In genomic region chr12:15862840-15863239, GRCh38 we compare ENCODE assay signal across 23 cellular contexts.
"Had no signal": no experiment of that assay in that cellular context is flagged by ENCODE, and none has a peak within 500 bp of the region (broad histone marks: within the 10 kb centered on the region; RNA-seq: fewer than 3 reads in every experiment).

No MANE protein-coding gene starts in this region.

- DNase-seq: dorsolateral prefrontal cortex; effector CD4-positive, alpha-beta T cell; kidney; left ventricle myocardium inferior; lower lobe of right lung; naive B cell; stimulated activated CD4-positive, alpha-beta T cell treated with anti-CD3 and anti-CD28 coated beads, Interleukin-12 subunit alpha, Interleukin-12 subunit beta, amount 100 ng/mL, for 4 hours; stimulated activated CD4-positive, alpha-beta T cell treated with anti-CD3 and anti-CD28 coated beads, Interleukin-1b, Interleukin-23, amount 100 ng/mL, for 48 hours; stimulated activated CD4-positive, alpha-beta T cell treated with anti-CD3 and anti-CD28 coated beads, Interleukin-4, amount 100 ng/mL, for 1 hour; stimulated activated CD8-positive, alpha-beta memory T cell treated with anti-CD3 and anti-CD28 coated beads, Interleukin-4, amount 100 ng/mL, for 48 hours; stimulated activated naive CD4-positive, alpha-beta T cell; stimulated activated naive CD8-positive, alpha-beta T cell treated with anti-CD3 and anti-CD28 coated beads, Interleukin-15, amount 100 ng/mL, for 72 hours; transverse colon; upper lobe of right lung; uterus had no signal

- H3K79me2 ChIP-seq: parathyroid adenoma had no signal

- H2AFZ ChIP-seq: parathyroid adenoma had no signal

- H3K4me3 ChIP-seq: dorsolateral prefrontal cortex, left ventricle myocardium inferior, lower lobe of right lung, right atrium auricular region, skin epidermis, suprapubic skin, transverse colon, upper lobe of right lung, uterus had no signal

- FAIRE-seq: colon, frontal cortex, kidney had no signal

- ATAC-seq: lower lobe of right lung; natural killer cell treated with Interleukin-12 subunit alpha and Interleukin-12 subunit beta and Interleukin-15 and Interleukin-18, amount 100 ng/mL, for 72 hours; stimulated activated naive CD8-positive, alpha-beta T cell treated with anti-CD3 and anti-CD28 coated beads, Interleukin-15, amount 100 ng/mL, for 72 hours; upper lobe of right lung had no signal

- H3K27ac ChIP-seq: dorsolateral prefrontal cortex, left ventricle myocardium inferior, lower lobe of right lung, neutrophil, parathyroid adenoma, right atrium auricular region, skin epidermis, suprapubic skin, upper lobe of right lung, uterus had no signal

- H3K9ac ChIP-seq: parathyroid adenoma had no signal

- H3K9me3 ChIP-seq: left ventricle myocardium inferior, lower lobe of right lung, neutrophil, right atrium auricular region, suprapubic skin, transverse colon, upper lobe of right lung, uterus had no signal

- H3K4me1 ChIP-seq: left ventricle myocardium inferior, lower lobe of right lung, parathyroid adenoma, right atrium auricular region, suprapubic skin, upper lobe of right lung, uterus had no signal

- H3K27me3 ChIP-seq: dorsolateral prefrontal cortex, neutrophil, right atrium auricular region, transverse colon, upper lobe of right lung, uterus had no signal

- H3K36me3 ChIP-seq: left ventricle myocardium inferior, lower lobe of right lung, neutrophil, right atrium auricular region, suprapubic skin, upper lobe of right lung, uterus had no signal
